ENCODE assay signal across 17 cellular contexts in the genomic region with DNA sequence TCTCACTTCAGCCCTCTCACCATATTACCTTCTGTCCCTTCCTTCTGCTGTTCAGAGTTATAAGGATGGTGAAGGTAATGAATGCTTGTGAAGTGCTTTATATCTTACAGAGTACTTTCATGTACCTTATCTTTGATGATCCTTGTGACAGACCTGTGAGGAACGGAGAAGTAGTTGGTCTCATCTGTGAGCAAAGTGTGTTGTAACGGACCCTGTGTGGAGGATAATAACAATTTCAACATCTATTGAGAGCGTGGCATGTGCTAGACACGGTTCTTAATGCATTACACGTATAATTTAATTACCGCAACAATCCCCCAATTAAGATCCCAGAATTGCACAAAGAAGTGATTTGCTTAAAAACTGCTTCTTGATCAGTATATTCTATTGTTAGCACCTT.
"Had no signal": no experiment of that assay in that cellular context is flagged by ENCODE, and none has a peak within 500 bp of the region (broad histone marks: within the 10 kb centered on the region; RNA-seq: fewer than 3 reads in every experiment).

No MANE protein-coding gene starts in this region.

- H3K4me3 ChIP-seq: coronary artery, left lung, prostate gland, transverse colon, vagina had no signal

- H3K4me1 ChIP-seq: foreskin keratinocyte, prostate gland had no signal

- H3K27me3 ChIP-seq: foreskin keratinocyte, left lung, transverse colon, vagina had no signal

- DNase-seq: activated CD4-positive, alpha-beta T cell treated with anti-CD3 and anti-CD28 coated beads, Interleukin-2, amount 10 ng/mL, durations not matched to agents 7 days and 5 days; activated CD4-positive, CD25-positive, alpha-beta regulatory T cell treated with anti-CD3 and anti-CD28 coated beads, Interleukin-2, amount 50 U/mL, for 72 hours; activated CD8-positive, alpha-beta memory T cell treated with anti-CD3 and anti-CD28 coated beads, Interleukin-2, amount 10 ng/mL, durations not matched to agents 7 days and 5 days; activated CD8-positive, alpha-beta T cell treated with anti-CD3 and anti-CD28 coated beads for 36 hours; activated effector memory CD4-positive, alpha-beta T cell treated with anti-CD3 and anti-CD28 coated beads, Interleukin-2, amount 50 U/mL, for 16 hours; activated naive CD4-positive, alpha-beta T cell treated with anti-CD3 and anti-CD28 coated beads, Interleukin-2, amount 10 ng/mL, durations not matched to agents 7 days and 5 days; activated T-cell treated with anti-CD3 and anti-CD28 coated beads for 4 hours; cerebellar nuclear complex; foreskin keratinocyte; kidney glomerular epithelial cell; left lung; stimulated activated CD4-positive, alpha-beta T cell treated with anti-CD3 and anti-CD28 coated beads, Interleukin-1b, Interleukin-23, amount 100 ng/mL, for 48 hours; transverse colon; WERI-Rb-1 had no signal

- H3K27ac ChIP-seq: foreskin keratinocyte, left lung, prostate gland, WERI-Rb-1 had no signal

- H3K36me3 ChIP-seq: prostate gland, transverse colon, vagina had no signal

- H3K9me3 ChIP-seq: left lung, prostate gland, transverse colon, vagina had no signal
